ENCODE assay signal across 18 cellular contexts in genomic region chr22:23076896-23077572, GRCh38. TPM values are rescaled to one million over a fixed set of nuclear protein-coding genes. Genes with fewer than 3 reads are reported as not detected.
DNase-seq lines count a peak whose midpoint lies in the region; ATAC-seq, FAIRE-seq and TF ChIP-seq lines count a peak whose summit lies in the region.
"Had no signal": no experiment of that assay in that cellular context is flagged by ENCODE, and none has a peak within 500 bp of the region (broad histone marks: within the 10 kb centered on the region; RNA-seq: fewer than 3 reads in every experiment).

No MANE protein-coding gene starts in this region.

- peak overlapping the region; percentile 37 for H3K27ac Mint-ChIP-seq in Calu3 (ENCODE audit: unreplicated experiment)
- H3K27ac Mint-ChIP-seq: CD8-positive, alpha-beta T cell; GM23338 had no signal

- H3K9me3 Mint-ChIP-seq in Calu3 (ENCODE audit: low read depth, unreplicated experiment), result no peaks in the 10 kb centered on the region
- H3K9me3 Mint-ChIP-seq: CD8-positive, alpha-beta T cell; GM23338 had no signal

- H3K4me1 ChIP-seq in BLaER1 treated with 17β-estradiol and CSF1 and Interleukin-3, amounts not matched to agents 10 nM and 100 nM, result peaks cover 19 to 96% (median 85%) of the 10 kb centered on the region in 10 experiments; a peak in 19 of 20 replicates

- no peak overlapping the region for H3K9ac ChIP-seq in BLaER1 treated with 17β-estradiol and CSF1 and Interleukin-3, amounts not matched to agents 10 nM and 100 nM

- peak overlapping the region in 8 of 11 experiments; percentile 94 to 100 (median 98); a peak in 12 of 22 replicates for H3K4me2 ChIP-seq in BLaER1 treated with 17β-estradiol and CSF1 and Interleukin-3, amounts not matched to agents 10 nM and 100 nM
- H3K4me2 ChIP-seq: GM23338 had no signal

- BruUV-seq in Calu3 (replicated peaks; lab: Mats Ljungman, UMichigan), result no TSS peak

- peaks cover 0 to 5% (median 0%) of the 10 kb centered on the region in 11 experiments; a peak in 1 of 22 replicates for H3K9me3 ChIP-seq in BLaER1 treated with 17β-estradiol and CSF1 and Interleukin-3, amounts not matched to agents 10 nM and 100 nM (replicated peaks in 1 of 11)

- no peak overlapping the region for H3K4me3 ChIP-seq in BLaER1 treated with 17β-estradiol and CSF1 and Interleukin-3, amounts not matched to agents 10 nM and 100 nM
- H3K4me3 ChIP-seq: GM23338, SK-N-MC had no signal

- H3K36me3 ChIP-seq in BLaER1 treated with 17β-estradiol and CSF1 and Interleukin-3, amounts not matched to agents 10 nM and 100 nM, result peaks cover 0 to 3% (median 0%) of the 10 kb centered on the region in 11 experiments; a peak in 1 of 22 replicates

- TF ChIP-seq CTCF in Calu3 (IDR thresholded peaks at IDR 0.05; ENCODE audit: unreplicated experiment), result no peak

- H4K20me1 ChIP-seq in BLaER1 treated with 17β-estradiol and CSF1 and Interleukin-3, amounts not matched to agents 10 nM and 100 nM, result peaks cover 0 to 96% (median 12%) of the 10 kb centered on the region in 11 experiments; a peak in 13 of 22 replicates

- H3K27ac ChIP-seq in BLaER1 treated with 17β-estradiol and CSF1 and Interleukin-3, amounts not matched to agents 10 nM and 100 nM, result no peak overlapping the region
- H3K27ac ChIP-seq in layer of hippocampus (ENCODE audit: low read depth, low read length) (peak overlapping the region; percentile 71), temporal lobe (ENCODE audit: low read depth, low read length) (peak overlapping the region; percentile 78)
- H3K27ac ChIP-seq: SK-N-MC had no signal

- intact Hi-C loops in Calu3 (cut with micrococcal nuclease; ENCODE audit: unreplicated experiment), result no loop called here

- peaks cover 51% of the 10 kb centered on the region for H3K4me1 Mint-ChIP-seq in Calu3 (ENCODE audit: low read depth, unreplicated experiment)

- peaks cover 3% of the 10 kb centered on the region for H3K27me3 Mint-ChIP-seq in Calu3 (ENCODE audit: unreplicated experiment)

- FAIRE-seq in frontal cortex (lab: Jason Lieb, UNC), result no peak
- FAIRE-seq: GM12892 had no signal

- CTCF ChIA-PET in Calu3 (lab: Charles Lee), result interaction anchor here (1.5 kb wide), 1 partner anchor 117 kb away, joined by 14 read pairs; no protein-coding TSS in a partner anchor

- no peak overlapping the region for H3K4me3 Mint-ChIP-seq in Calu3 (ENCODE audit: low read depth, unreplicated experiment)
- H3K4me3 Mint-ChIP-seq: CD8-positive, alpha-beta T cell; GM23338 had no signal

- H3K27me3 ChIP-seq in BLaER1 treated with 17β-estradiol and CSF1 and Interleukin-3, amounts not matched to agents 10 nM and 100 nM, result peaks cover 0 to 16% (median 8%) of the 10 kb centered on the region in 11 experiments; a peak in 13 of 22 replicates
- H3K27me3 ChIP-seq in layer of hippocampus (ENCODE audit: control insufficient read depth, insufficient read depth, low read length), result no peaks in the 10 kb centered on the region

- DNase-seq in Calu3 (no peak), frontal cortex (ENCODE audit: low spot score in 2 of 2) (no peak), NCI-H526 treated with DMSO at 0.1 percent for 48 hours (lab: John Stamatoyannopoulos, UW) (no peak)
- DNase-seq: CD8-positive, alpha-beta T cell; Kasumi-1; NCI-H1694 treated with DMSO at 0.1 percent for 48 hours; NCI-H2081 treated with DMSO at 0.1 percent for 48 hours; NCI-H2171 treated with DMSO at 0.1 percent for 48 hours; NCI-H524 treated with DMSO at 0.1 percent for 48 hours; PC-3; SHP77 had no signal

- peaks cover 9% of the 10 kb centered on the region for H3K36me3 Mint-ChIP-seq in Calu3 (ENCODE audit: insufficient read depth, unreplicated experiment)
- H3K36me3 Mint-ChIP-seq: CD8-positive, alpha-beta T cell had no signal

- ATAC-seq in HG02642 (IDR thresholded peaks at IDR 0.05; ENCODE audit: poor library complexity, unreplicated experiment), result no peak
- ATAC-seq: CD8-positive, alpha-beta T cell; GM23338; PC-3 had no signal

RNA-seq across cellular contexts. Expression of gene GNAZ, which starts 6.7 kb away (rescaled TPM):
- total RNA-seq in Calu3 (2022), result 6.0 and 7.3 TPM in 2 replicates
- total RNA-seq in temporal lobe, result 124 TPM
- total RNA-seq in frontal cortex, result 183 TPM
- total RNA-seq: CD8-positive, alpha-beta T cell had no signal

Comparison
In these comparisons a context has a peak if more than half of its experiments do, and no peak if none do; other contexts are left out.
1. H3K27ac ChIP-seq: peak in layer of hippocampus (single experiment) and temporal lobe (single experiment); none in BLaER1 treated with 17β-estradiol and CSF1 and Interleukin-3, amounts not matched to agents 10 nM and 100 nM (0 of 11).
2. RNA of gene GNAZ, which starts 6.7 kb away (total RNA-seq): 183 TPM in frontal cortex (single experiment) and 124 TPM in temporal lobe (single experiment); 6.0 to 7.3 TPM in Calu3; every median in the first group is over 10 times any median in the second.